In the genomic region with DNA sequence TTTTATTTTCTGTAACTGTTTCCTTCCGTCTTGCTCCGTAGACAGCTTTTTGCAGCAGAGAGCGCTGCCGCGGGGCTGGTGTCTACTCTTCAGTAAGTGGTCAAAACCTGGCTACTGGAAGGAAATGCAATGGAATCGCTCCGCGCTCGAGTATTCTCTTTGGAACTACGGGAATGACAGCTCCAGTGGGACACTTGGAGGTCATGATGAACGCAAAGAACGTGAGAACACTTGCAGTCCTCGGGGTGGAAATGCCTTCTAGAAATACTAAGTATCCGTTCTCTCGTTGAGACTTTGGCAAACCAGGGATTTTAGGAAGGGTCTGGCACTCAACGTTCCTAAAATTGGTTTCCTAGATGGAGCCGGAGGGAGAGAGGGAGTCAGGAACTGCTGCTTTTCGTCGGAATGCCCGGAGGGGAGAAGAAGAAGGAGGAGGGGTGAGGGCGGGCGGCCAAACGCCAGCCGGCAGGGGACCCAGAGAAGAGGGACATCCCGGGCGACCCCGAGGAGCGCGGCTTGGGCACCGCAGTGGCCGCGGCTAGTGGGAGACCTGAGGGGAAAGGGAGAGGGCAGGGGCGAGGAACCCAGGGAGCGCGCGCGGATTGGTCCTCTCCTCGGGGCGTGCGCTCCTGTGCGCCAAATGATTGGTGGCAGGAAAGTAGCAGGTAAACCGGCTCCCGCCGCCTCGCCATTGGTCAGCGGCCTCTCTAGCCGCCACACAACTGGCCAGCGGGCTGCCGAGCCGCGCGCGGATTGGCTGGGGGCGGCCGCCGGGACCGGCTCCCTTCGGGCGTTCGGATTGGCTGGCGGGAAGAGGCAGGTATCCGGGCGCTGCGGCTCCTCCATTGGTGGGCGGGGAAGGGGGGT, we compare ENCODE assay signal across 8 cellular contexts. TPM values are rescaled to one million over a fixed set of nuclear protein-coding genes. Genes with fewer than 3 reads are reported as not detected.
A peak's percentile ranks its signal among the peaks of the same experiment; 100 is the strongest.
DNase-seq lines count a peak whose midpoint lies in the region; ATAC-seq and TF ChIP-seq lines count a peak whose summit lies in the region.

No MANE protein-coding gene starts in this region.

- no peaks in the 10 kb centered on the region for H3K9me3 ChIP-seq in adipocyte (ENCODE audit: control insufficient read depth, low read length)
- no peaks in the 10 kb centered on the region for H3K9me3 ChIP-seq in parathyroid adenoma (ENCODE audit: control insufficient read depth, low read length)
- H3K9me3 ChIP-seq in tibial nerve, result no peaks in the 10 kb centered on the region

- peak; percentile 81 to 92 for TF ChIP-seq EP300 in tibial nerve (IDR thresholded peaks at IDR 0.05)

- peak overlapping the region; percentile 88 for H3K27ac ChIP-seq in parathyroid adenoma
- peak overlapping the region; percentile 82 to 95 (median 92) for H3K27ac ChIP-seq in tibial nerve

- peaks cover 20% of the 10 kb centered on the region for H3K4me1 ChIP-seq in adipocyte (ENCODE audit: control insufficient read depth, insufficient read depth, low read length)
- peaks cover 5% of the 10 kb centered on the region for H3K4me1 ChIP-seq in parathyroid adenoma
- H3K4me1 ChIP-seq in tibial nerve, result peaks cover 0 to 29% (median 10%) of the 10 kb centered on the region in 4 donors

- WGBS in tibial nerve, 2 donors, result 1% methylated on average over 28 to 54 of the region's 65 CpGs

- H3K79me2 ChIP-seq in parathyroid adenoma, result peaks cover 4% of the 10 kb centered on the region

- DNase-seq in NCI-H1105 (lab: John Stamatoyannopoulos, UW) (peak; percentile 97), SW 1271 (lab: John Stamatoyannopoulos, UW) (peak; percentile 95), adipocyte (ENCODE audit: low read depth) (peak; percentile 98), cardiac septum (ENCODE audit: low spot score) (peak; percentile 99), tibial nerve (ENCODE audit: low spot score in 2 of 2) (peak; percentile 94 to 96)

- peak; percentile 89 for ATAC-seq in HG02588 (IDR thresholded peaks at IDR 0.05; ENCODE audit: unreplicated experiment)

- H3K9ac ChIP-seq in adipocyte (ENCODE audit: low read length) (peak overlapping the region; percentile 87), parathyroid adenoma (no peak overlapping the region)

- TF ChIP-seq CTCF in parathyroid adenoma (IDR thresholded peaks at IDR 0.05) (no peak), tibial nerve (IDR thresholded peaks at IDR 0.05) (peak in 2 of 5 experiments; percentile 80 to 89)

- peak overlapping the region; percentile 92 for H3K4me2 ChIP-seq in parathyroid adenoma (ENCODE audit: low read length)

- peak in 1 of 2 donors; percentile 51 for TF ChIP-seq POLR2A in tibial nerve (IDR thresholded peaks at IDR 0.05)

- H2AFZ ChIP-seq in parathyroid adenoma, result peak overlapping the region; percentile 93

- H3K4me3 ChIP-seq in GM08714 (ENCODE audit: low read length) (peak overlapping the region; percentile 88), adipocyte (ENCODE audit: low read length) (peak overlapping the region; percentile 95), parathyroid adenoma (ENCODE audit: low read depth, low read length) (peak overlapping the region; percentile 81), tibial nerve (peak overlapping the region; percentile 63 to 99 (median 86))

- no peaks in the 10 kb centered on the region for H3K36me3 ChIP-seq in adipocyte (ENCODE audit: control insufficient read depth, insufficient read depth, low read length, severe bottlenecking)
- no peaks in the 10 kb centered on the region for H3K36me3 ChIP-seq in parathyroid adenoma (ENCODE audit: control insufficient read depth, insufficient read depth, low read length)
- no peaks in the 10 kb centered on the region for H3K36me3 ChIP-seq in tibial nerve

- H3K27me3 ChIP-seq in adipocyte (replicated peaks; ENCODE audit: control insufficient read depth, insufficient read depth, low read length) (no peaks in the 10 kb centered on the region), parathyroid adenoma (ENCODE audit: control insufficient read depth, insufficient read depth, low read length) (no peaks in the 10 kb centered on the region), tibial nerve (no peaks in the 10 kb centered on the region)

- intact Hi-C loops in cardiac septum (cut with DNase I), result loop anchor here (2.0 kb wide), 1 partner anchor 54 kb away; no protein-coding TSS in a partner anchor

RNA-seq across cellular contexts. Expression of a gene that starts 0.5 kb away (rescaled TPM):
- 11.6 TPM for total RNA-seq in cardiac septum
- 10 to 100 TPM; 34.5 to 61.2 (median 58.0) TPM for total RNA-seq in tibial nerve

Comparison
In these comparisons a context has a peak if more than half of its experiments do, and no peak if none do; other contexts are left out.
1. Peak in every context shown above with its lines: DNase-seq, ATAC-seq, H3K4me3 ChIP-seq and H3K27ac ChIP-seq.